Comparison of ENCODE assay signal across 8 cellular contexts in the genomic region with DNA sequence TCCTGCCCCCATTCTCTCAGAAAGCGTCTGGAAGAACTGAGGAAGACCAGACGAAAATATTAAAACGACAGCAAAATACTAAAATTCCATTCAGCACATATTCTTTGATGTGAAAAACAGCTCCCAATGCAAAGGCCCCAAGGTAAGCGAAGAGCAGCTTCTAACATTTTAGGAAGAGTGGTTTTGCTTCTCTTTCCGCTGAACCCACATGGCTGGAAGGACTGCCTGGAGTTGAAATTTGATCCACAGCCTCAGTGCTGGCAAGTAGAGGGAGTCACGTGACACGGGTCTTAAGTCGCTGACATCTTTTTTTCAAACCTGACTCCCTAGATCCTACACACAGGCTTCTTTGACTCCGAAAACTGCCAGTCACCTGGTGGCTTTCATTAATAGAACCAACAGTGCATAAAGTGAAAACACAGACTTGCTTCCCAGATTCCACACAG. TPM values are rescaled to one million over a fixed set of nuclear protein-coding genes. Genes with fewer than 3 reads are reported as not detected.
DNase-seq lines count a peak whose midpoint lies in the region; ATAC-seq and TF ChIP-seq lines count a peak whose summit lies in the region.

A gene (minus strand): TSS at position 233 of the 446 bp plus-strand sequence. CDS start 221 bp downstream, at position 12.

- no peak for ATAC-seq in HG02852 (IDR thresholded peaks at IDR 0.05; ENCODE audit: unreplicated experiment)
- ATAC-seq in HG02588 (IDR thresholded peaks at IDR 0.05; ENCODE audit: unreplicated experiment): no peak

- H3K9me3 Mint-ChIP-seq in H9: peaks cover 7 to 8% of the 10 kb centered on the region in 2 experiments
- peaks cover 50% of the 10 kb centered on the region for H3K9me3 Mint-ChIP-seq in nephron progenitor cell

- peak within 1 kb of the TSS; percentile 61 for H3K4me2 ChIP-seq in H9 (ENCODE audit: insufficient read depth, insufficient read length, low read length)

- H4K5ac ChIP-seq in H9 (ENCODE audit: insufficient read length, low read depth, low read length): no peak within 1 kb of the TSS

- H2BK120ac ChIP-seq in H9 (ENCODE audit: low read depth, low read length, poor library complexity, severe bottlenecking): no peak within 1 kb of the TSS

- H3K79me1 ChIP-seq in H9 (ENCODE audit: insufficient read depth, low read depth, low read length, poor library complexity, severe bottlenecking): peaks cover 2% of the 10 kb centered on the region

- H3K27me3 Mint-ChIP-seq in H9 (ENCODE audit: low read depth) (peaks cover 9% of the 10 kb centered on the region), nephron progenitor cell (ENCODE audit: low read depth, poor library complexity) (no peaks in the 10 kb centered on the region)

- no peak within 1 kb of the TSS for H2BK5ac ChIP-seq in H9 (ENCODE audit: insufficient read length, low read length)

- H3K14ac ChIP-seq in H9 (ENCODE audit: insufficient read depth, low read length): no peak within 1 kb of the TSS

- H3K9me3 ChIP-seq in H9 (ENCODE audit: control insufficient read depth, low read depth, low read length): no peaks in the 10 kb centered on the region

- H4K20me1 ChIP-seq in H9 (ENCODE audit: control insufficient read depth, insufficient read depth, insufficient read length): no peaks in the 10 kb centered on the region

- H3K23ac ChIP-seq in H9 (ENCODE audit: insufficient read length, low read depth, low read length): no peak within 1 kb of the TSS

- no peak within 1 kb of the TSS for H3K56ac ChIP-seq in H9 (ENCODE audit: insufficient read length, low read depth, low read length)

- H3K4ac ChIP-seq in H9 (ENCODE audit: low read depth, low read length): no peak within 1 kb of the TSS; the same call in 1 of the 2 replicates

- peaks cover 13% of the 10 kb centered on the region for H3K79me2 ChIP-seq in H9 (ENCODE audit: insufficient read depth, low read length)

- peaks cover 3 to 7% (median 5%) of the 10 kb centered on the region in 3 experiments; a peak in 4 of 7 replicates for H3K36me3 Mint-ChIP-seq in H9 (ENCODE audit: insufficient read depth in 1 of 3, low read depth in 3 of 3)
- peaks cover 33% of the 10 kb centered on the region for H3K36me3 Mint-ChIP-seq in nephron progenitor cell (ENCODE audit: low read depth)

- H3K18ac ChIP-seq in H9 (ENCODE audit: insufficient read length, low read depth, low read length): peak within 1 kb of the TSS; percentile 87

- no peak within 1 kb of the TSS for H3T11ph ChIP-seq in H9 (ENCODE audit: low read length)

- no peak within 1 kb of the TSS for H4K8ac ChIP-seq in H9 (replicated peaks; ENCODE audit: insufficient read length, low read depth, low read length)

- TF ChIP-seq CTCF in H9 (conservative IDR thresholded peaks at IDR 0.05) (no peak), WI38 (IDR thresholded peaks at IDR 0.05; ENCODE audit: low read depth, low read length) (no peak), nephron progenitor cell (IDR thresholded peaks at IDR 0.05) (no peak)

- peak within 1 kb of the TSS; percentile 81 for H3K9ac ChIP-seq in H9 (ENCODE audit: extremely low read depth, insufficient read length, low read length)

- H2BK15ac ChIP-seq in H9 (ENCODE audit: low read depth, low read length): no peak within 1 kb of the TSS

- H3K4me1 Mint-ChIP-seq in H9: peaks cover 40% of the 10 kb centered on the region in 2 experiments
- H3K4me1 Mint-ChIP-seq in nephron progenitor cell: peaks cover 46% of the 10 kb centered on the region

- H2BK20ac ChIP-seq in H9 (ENCODE audit: low read depth, low read length, poor library complexity, severe bottlenecking): no peak within 1 kb of the TSS

- peak within 1 kb of the TSS; percentile 97 for H2AFZ ChIP-seq in H9 (ENCODE audit: low read length)

- H3K27ac ChIP-seq in H9 (ENCODE audit: insufficient read length, low read depth, low read length): no peak within 1 kb of the TSS

- H3K23me2 ChIP-seq in H9 (ENCODE audit: insufficient read length, low read depth, low read length, poor library complexity, severe bottlenecking): no peaks in the 10 kb centered on the region

- H2AK5ac ChIP-seq in H9 (ENCODE audit: insufficient read length, low read length): no peak within 1 kb of the TSS

- DNase-seq in DMS 273 (lab: John Stamatoyannopoulos, UW; ENCODE audit: unreplicated experiment) (peak; percentile 97), H9 (peak; percentile 89), NCI-H1694 treated with DMSO at 0.1 percent for 48 hours (lab: John Stamatoyannopoulos, UW) (peak; percentile 50), globus pallidus (ENCODE audit: low spot score) (peak; percentile 77), nephron progenitor cell (peak; percentile 65)

- H3K4me3 Mint-ChIP-seq in H9: peak within 1 kb of the TSS; percentile 82 to 95
- H3K4me3 Mint-ChIP-seq in nephron progenitor cell: peak within 1 kb of the TSS; percentile 89

- no peaks in the 10 kb centered on the region for H3K27me3 ChIP-seq in H9 (ENCODE audit: insufficient read depth, low read length)

- H2BK12ac ChIP-seq in H9 (ENCODE audit: insufficient read length, low read depth, low read length): no peak within 1 kb of the TSS

- H3K27ac Mint-ChIP-seq in H9 (peak within 1 kb of the TSS; percentile 94 to 99 (median 97)), nephron progenitor cell (peak within 1 kb of the TSS; percentile 94)

- peak within 1 kb of the TSS; percentile 67 for H3K4me3 ChIP-seq in WI38 (ENCODE audit: low read depth, low read length)

- no CpG with 5 or more reads among the region's 9 CpGs for WGBS in H9 (ENCODE audit: extremely low coverage, insufficient read length, low lambda C conversion rate)

- H3K4me1 ChIP-seq in H9 (ENCODE audit: insufficient read depth, low read length): peaks cover under 1% of the 10 kb centered on the region; the same call in 1 of the 2 replicates

- H4K91ac ChIP-seq in H9 (ENCODE audit: insufficient read length, low read depth, low read length): no peak within 1 kb of the TSS

RNA-seq across cellular contexts. Expression of the gene that starts here (rescaled TPM):
- total RNA-seq in H9 (2021): 12.7 and 12.9 TPM in 2 replicates
